In genomic region chr18:10167759-10168158, GRCh38 we compare ENCODE assay signal across 28 cellular contexts.
"Had no signal": no experiment of that assay in that cellular context is flagged by ENCODE, and none has a peak within 500 bp of the region (broad histone marks: within the 10 kb centered on the region; RNA-seq: fewer than 3 reads in every experiment).

No MANE protein-coding gene starts in this region.

- H3K4me3 ChIP-seq: body of pancreas, colonic mucosa, dorsolateral prefrontal cortex had no signal

- H3K9me3 ChIP-seq: body of pancreas, colonic mucosa had no signal

- H3K27ac ChIP-seq: body of pancreas, colonic mucosa, dorsolateral prefrontal cortex, WERI-Rb-1 had no signal

- H3K36me3 ChIP-seq: colonic mucosa, WERI-Rb-1 had no signal

- H3K27me3 ChIP-seq: body of pancreas, colonic mucosa, dorsolateral prefrontal cortex had no signal

- H3K4me1 ChIP-seq: colonic mucosa had no signal

- DNase-seq: activated B cell treated with CpG ODN at 0.5 μM for 24 hours; activated CD4-positive, alpha-beta T cell treated with anti-CD3 and anti-CD28 coated beads for 36 hours; activated CD4-positive, alpha-beta T cell treated with anti-CD3 and anti-CD28 coated beads, Interleukin-2, amount 10 ng/mL, durations not matched to agents 24 days and 14 days; activated CD4-positive, alpha-beta T cell treated with anti-CD3 and anti-CD28 coated beads, Interleukin-2, amount 50 U/mL, for 48 hours; activated CD8-positive, alpha-beta memory T cell treated with anti-CD3 and anti-CD28 coated beads for 24 hours; activated CD8-positive, alpha-beta T cell treated with anti-CD3 and anti-CD28 coated beads for 36 hours; activated effector memory CD4-positive, alpha-beta T cell treated with Interleukin-2 at 50 U/mL for 16 hours; activated gamma-delta T cell treated with Interleukin-2 at 50 U/mL for 16 hours; activated naive CD4-positive, alpha-beta T cell treated with anti-CD3 and anti-CD28 coated beads, Interleukin-2, amount 50 U/mL, for 16 hours; activated naive CD4-positive, alpha-beta T cell treated with Interleukin-2 at 50 U/mL for 16 hours; activated T-cell treated with anti-CD3 and anti-CD28 coated beads, Interleukin-2, amount 50 U/mL, for 4 hours; amygdala; aorta; body of pancreas; caudate nucleus; colonic mucosa; dorsolateral prefrontal cortex; effector memory CD4-positive, alpha-beta T cell; endodermal cell; foreskin fibroblast; head of caudate nucleus; T-helper 1 cell; T-helper 17 cell; T1000; WERI-Rb-1 had no signal

- ATAC-seq: activated CD4-positive, alpha-beta T cell treated with anti-CD3 and anti-CD28 coated beads for 36 hours; activated CD4-positive, CD25-positive, alpha-beta regulatory T cell treated with anti-CD3 and anti-CD28 coated beads, Interleukin-2, amount 50 U/mL, for 24 hours; activated CD8-positive, alpha-beta T cell treated with anti-CD3 and anti-CD28 coated beads for 36 hours; activated T-cell treated with anti-CD3 and anti-CD28 coated beads, Interleukin-2, amount 50 U/mL, for 4 hours; activated T-helper 17 cell treated with anti-CD3 and anti-CD28 coated beads, Interleukin-2, amount 50 U/mL, for 72 hours; body of pancreas; esophagus mucosa; T-helper 17 cell had no signal
